In the genomic region with DNA sequence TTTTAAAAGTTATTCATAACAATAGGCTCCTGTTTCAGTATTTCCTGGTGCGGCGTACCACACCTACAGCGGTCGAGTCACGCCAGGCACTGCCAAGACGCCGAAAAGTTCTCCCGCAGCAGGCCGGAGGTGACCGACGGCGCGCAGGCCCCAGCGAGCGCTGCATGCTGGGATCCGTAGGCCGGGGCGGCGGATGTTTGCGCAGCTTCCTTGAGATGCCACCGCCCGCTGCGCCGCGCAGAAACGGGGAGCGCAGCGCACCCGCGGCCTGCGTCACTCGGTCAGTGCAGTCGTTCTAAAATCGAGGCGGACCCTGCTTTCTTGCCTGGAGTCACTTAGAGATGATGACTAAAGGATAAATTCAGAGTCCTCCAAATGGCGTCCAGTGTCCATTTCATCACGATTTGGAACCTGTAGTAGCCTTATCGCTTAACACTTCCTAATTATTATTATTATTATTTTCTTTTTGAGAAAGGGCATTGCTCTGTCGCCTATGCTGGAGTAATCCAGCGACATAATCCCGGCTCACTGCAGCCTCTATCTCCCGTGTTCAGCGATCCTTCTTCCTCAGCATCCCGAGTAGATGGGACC, we compare ENCODE assay signal across 1 cellular context.
TF ChIP-seq lines count a peak whose summit lies in the region.

No MANE protein-coding gene starts in this region.

TF ChIP-seq in H1, 55 proteins besides CTCF, POLR2A, EP300 and RAD21:
- TF ChIP-seq POLR2AphosphoS5 (IDR thresholded peaks at IDR 0.05; ENCODE audit: low read depth, low read length) (peak; percentile 83), SIX5 (IDR thresholded peaks at IDR 0.05; ENCODE audit: low read depth, low read length) (no peak), KDM1A (IDR thresholded peaks at IDR 0.05; ENCODE audit: borderline replicate concordance, low read length) (no peak), TAF1 (IDR thresholded peaks at IDR 0.05; ENCODE audit: low read depth, low read length) (peak; percentile 88), CREB1 (IDR thresholded peaks at IDR 0.05) (peak; percentile 77), KDM5A (IDR thresholded peaks at IDR 0.05; ENCODE audit: low read length) (no peak), KDM4A (IDR thresholded peaks at IDR 0.05; ENCODE audit: low read depth, low read length, severe bottlenecking) (no peak), SUZ12 (IDR thresholded peaks at IDR 0.05; ENCODE audit: low read length) (no peak), ZNF274 (IDR thresholded peaks at IDR 0.05; ENCODE audit: borderline replicate concordance, extremely low read depth, low read length) (no peak), RNF2 (IDR thresholded peaks at IDR 0.05; ENCODE audit: borderline replicate concordance, low read depth, low read length, missing control alignments, poor library complexity, severe bottlenecking) (no peak), RXRA (IDR thresholded peaks at IDR 0.05; ENCODE audit: insufficient read depth, low read depth, low read length) (no peak), HDAC6 (IDR thresholded peaks at IDR 0.05; ENCODE audit: low read depth, low read length) (no peak), RFX5 (IDR thresholded peaks at IDR 0.05; ENCODE audit: borderline replicate concordance, low read depth, low read length) (no peak), GTF2F1 (IDR thresholded peaks at IDR 0.05; ENCODE audit: borderline replicate concordance, low read depth, low read length) (no peak), PHF8 (conservative IDR thresholded peaks at IDR 0.05; ENCODE audit: low read depth, low read length) (peak; percentile 46; the same call in 1 of the 2 replicates), CTBP2 (IDR thresholded peaks at IDR 0.05; ENCODE audit: borderline replicate concordance, insufficient read depth, insufficient read length, low read length) (no peak), MAFK (IDR thresholded peaks at IDR 0.05; ENCODE audit: low read depth, low read length) (no peak), BCL11A (IDR thresholded peaks at IDR 0.05; ENCODE audit: low read depth in 2 of 2, low read length in 2 of 2) (no peak), SP1 (IDR thresholded peaks at IDR 0.05; ENCODE audit: low read depth, low read length) (no peak), CHD2 (IDR thresholded peaks at IDR 0.05; ENCODE audit: low read length) (no peak), TAF7 (optimal IDR thresholded peaks at IDR 0.05; ENCODE audit: borderline replicate concordance, low read depth, low read length) (peak; percentile 79), SAP30 (IDR thresholded peaks at IDR 0.05; ENCODE audit: insufficient read depth, insufficient replicate concordance, low read length) (no peak), SP4 (IDR thresholded peaks at IDR 0.05; ENCODE audit: low read length) (0 out of 2 replicates have a peak, but pooled peaks have one; percentile 42), TCF12 (IDR thresholded peaks at IDR 0.05; ENCODE audit: low read depth, low read length) (no peak), ASH2L (IDR thresholded peaks at IDR 0.05; ENCODE audit: low read length) (peak; percentile 57), NRF1 (IDR thresholded peaks at IDR 0.05; ENCODE audit: low read depth, low read length) (peak; percentile 40; the same call in 1 of the 2 replicates), HDAC2 (IDR thresholded peaks at IDR 0.05; ENCODE audit: borderline replicate concordance in 1 of 2, low read depth in 2 of 2, low read length in 2 of 2) (no peak), YY1 (IDR thresholded peaks at IDR 0.05; ENCODE audit: low read depth, low read length) (no peak), RBBP5 (IDR thresholded peaks at IDR 0.05; ENCODE audit: borderline replicate concordance, low read depth, low read length) (peak; percentile 49; the same call in 1 of the 2 replicates), TBP (IDR thresholded peaks at IDR 0.05; ENCODE audit: low read depth, low read length) (peak; percentile 74; the same call in 1 of the 2 replicates), SIN3A (conservative IDR thresholded peaks at IDR 0.05 in 1 of 2, IDR thresholded peaks at IDR 0.05 in 1 of 2; ENCODE audit: low read depth in 1 of 2, low read length in 2 of 2) (no peak; a peak in 1 of 4 replicates), POU5F1 (IDR thresholded peaks at IDR 0.05; ENCODE audit: low read depth, low read length) (no peak), BRCA1 (IDR thresholded peaks at IDR 0.05; ENCODE audit: low read depth, low read length) (no peak), BACH1 (IDR thresholded peaks at IDR 0.05; ENCODE audit: low read length) (no peak), TEAD4 (IDR thresholded peaks at IDR 0.05; ENCODE audit: low read depth, low read length) (no peak), EGR1 (IDR thresholded peaks at IDR 0.05; ENCODE audit: borderline replicate concordance, low read depth, low read length) (no peak)
- TF ChIP-seq, protein P1, sequence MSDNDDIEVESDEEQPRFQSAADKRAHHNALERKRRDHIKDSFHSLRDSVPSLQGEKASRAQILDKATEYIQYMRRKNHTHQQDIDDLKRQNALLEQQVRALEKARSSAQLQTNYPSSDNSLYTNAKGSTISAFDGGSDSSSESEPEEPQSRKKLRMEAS (IDR thresholded peaks at IDR 0.05), result peak; percentile 68
- TF ChIP-seq, protein P2, sequence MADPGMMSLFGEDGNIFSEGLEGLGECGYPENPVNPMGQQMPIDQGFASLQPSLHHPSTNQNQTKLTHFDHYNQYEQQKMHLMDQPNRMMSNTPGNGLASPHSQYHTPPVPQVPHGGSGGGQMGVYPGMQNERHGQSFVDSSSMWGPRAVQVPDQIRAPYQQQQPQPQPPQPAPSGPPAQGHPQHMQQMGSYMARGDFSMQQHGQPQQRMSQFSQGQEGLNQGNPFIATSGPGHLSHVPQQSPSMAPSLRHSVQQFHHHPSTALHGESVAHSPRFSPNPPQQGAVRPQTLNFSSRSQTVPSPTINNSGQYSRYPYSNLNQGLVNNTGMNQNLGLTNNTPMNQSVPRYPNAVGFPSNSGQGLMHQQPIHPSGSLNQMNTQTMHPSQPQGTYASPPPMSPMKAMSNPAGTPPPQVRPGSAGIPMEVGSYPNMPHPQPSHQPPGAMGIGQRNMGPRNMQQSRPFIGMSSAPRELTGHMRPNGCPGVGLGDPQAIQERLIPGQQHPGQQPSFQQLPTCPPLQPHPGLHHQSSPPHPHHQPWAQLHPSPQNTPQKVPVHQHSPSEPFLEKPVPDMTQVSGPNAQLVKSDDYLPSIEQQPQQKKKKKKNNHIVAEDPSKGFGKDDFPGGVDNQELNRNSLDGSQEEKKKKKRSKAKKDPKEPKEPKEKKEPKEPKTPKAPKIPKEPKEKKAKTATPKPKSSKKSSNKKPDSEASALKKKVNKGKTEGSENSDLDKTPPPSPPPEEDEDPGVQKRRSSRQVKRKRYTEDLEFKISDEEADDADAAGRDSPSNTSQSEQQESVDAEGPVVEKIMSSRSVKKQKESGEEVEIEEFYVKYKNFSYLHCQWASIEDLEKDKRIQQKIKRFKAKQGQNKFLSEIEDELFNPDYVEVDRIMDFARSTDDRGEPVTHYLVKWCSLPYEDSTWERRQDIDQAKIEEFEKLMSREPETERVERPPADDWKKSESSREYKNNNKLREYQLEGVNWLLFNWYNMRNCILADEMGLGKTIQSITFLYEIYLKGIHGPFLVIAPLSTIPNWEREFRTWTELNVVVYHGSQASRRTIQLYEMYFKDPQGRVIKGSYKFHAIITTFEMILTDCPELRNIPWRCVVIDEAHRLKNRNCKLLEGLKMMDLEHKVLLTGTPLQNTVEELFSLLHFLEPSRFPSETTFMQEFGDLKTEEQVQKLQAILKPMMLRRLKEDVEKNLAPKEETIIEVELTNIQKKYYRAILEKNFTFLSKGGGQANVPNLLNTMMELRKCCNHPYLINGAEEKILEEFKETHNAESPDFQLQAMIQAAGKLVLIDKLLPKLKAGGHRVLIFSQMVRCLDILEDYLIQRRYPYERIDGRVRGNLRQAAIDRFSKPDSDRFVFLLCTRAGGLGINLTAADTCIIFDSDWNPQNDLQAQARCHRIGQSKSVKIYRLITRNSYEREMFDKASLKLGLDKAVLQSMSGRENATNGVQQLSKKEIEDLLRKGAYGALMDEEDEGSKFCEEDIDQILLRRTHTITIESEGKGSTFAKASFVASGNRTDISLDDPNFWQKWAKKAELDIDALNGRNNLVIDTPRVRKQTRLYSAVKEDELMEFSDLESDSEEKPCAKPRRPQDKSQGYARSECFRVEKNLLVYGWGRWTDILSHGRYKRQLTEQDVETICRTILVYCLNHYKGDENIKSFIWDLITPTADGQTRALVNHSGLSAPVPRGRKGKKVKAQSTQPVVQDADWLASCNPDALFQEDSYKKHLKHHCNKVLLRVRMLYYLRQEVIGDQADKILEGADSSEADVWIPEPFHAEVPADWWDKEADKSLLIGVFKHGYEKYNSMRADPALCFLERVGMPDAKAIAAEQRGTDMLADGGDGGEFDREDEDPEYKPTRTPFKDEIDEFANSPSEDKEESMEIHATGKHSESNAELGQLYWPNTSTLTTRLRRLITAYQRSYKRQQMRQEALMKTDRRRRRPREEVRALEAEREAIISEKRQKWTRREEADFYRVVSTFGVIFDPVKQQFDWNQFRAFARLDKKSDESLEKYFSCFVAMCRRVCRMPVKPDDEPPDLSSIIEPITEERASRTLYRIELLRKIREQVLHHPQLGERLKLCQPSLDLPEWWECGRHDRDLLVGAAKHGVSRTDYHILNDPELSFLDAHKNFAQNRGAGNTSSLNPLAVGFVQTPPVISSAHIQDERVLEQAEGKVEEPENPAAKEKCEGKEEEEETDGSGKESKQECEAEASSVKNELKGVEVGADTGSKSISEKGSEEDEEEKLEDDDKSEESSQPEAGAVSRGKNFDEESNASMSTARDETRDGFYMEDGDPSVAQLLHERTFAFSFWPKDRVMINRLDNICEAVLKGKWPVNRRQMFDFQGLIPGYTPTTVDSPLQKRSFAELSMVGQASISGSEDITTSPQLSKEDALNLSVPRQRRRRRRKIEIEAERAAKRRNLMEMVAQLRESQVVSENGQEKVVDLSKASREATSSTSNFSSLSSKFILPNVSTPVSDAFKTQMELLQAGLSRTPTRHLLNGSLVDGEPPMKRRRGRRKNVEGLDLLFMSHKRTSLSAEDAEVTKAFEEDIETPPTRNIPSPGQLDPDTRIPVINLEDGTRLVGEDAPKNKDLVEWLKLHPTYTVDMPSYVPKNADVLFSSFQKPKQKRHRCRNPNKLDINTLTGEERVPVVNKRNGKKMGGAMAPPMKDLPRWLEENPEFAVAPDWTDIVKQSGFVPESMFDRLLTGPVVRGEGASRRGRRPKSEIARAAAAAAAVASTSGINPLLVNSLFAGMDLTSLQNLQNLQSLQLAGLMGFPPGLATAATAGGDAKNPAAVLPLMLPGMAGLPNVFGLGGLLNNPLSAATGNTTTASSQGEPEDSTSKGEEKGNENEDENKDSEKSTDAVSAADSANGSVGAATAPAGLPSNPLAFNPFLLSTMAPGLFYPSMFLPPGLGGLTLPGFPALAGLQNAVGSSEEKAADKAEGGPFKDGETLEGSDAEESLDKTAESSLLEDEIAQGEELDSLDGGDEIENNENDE (IDR thresholded peaks at IDR 0.05; ENCODE audit: insufficient replicate concordance, low read length), result no peak
- TF ChIP-seq, protein P3, sequence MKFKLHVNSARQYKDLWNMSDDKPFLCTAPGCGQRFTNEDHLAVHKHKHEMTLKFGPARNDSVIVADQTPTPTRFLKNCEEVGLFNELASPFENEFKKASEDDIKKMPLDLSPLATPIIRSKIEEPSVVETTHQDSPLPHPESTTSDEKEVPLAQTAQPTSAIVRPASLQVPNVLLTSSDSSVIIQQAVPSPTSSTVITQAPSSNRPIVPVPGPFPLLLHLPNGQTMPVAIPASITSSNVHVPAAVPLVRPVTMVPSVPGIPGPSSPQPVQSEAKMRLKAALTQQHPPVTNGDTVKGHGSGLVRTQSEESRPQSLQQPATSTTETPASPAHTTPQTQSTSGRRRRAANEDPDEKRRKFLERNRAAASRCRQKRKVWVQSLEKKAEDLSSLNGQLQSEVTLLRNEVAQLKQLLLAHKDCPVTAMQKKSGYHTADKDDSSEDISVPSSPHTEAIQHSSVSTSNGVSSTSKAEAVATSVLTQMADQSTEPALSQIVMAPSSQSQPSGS (IDR thresholded peaks at IDR 0.05; ENCODE audit: low read length), result no peak
- TF ChIP-seq, protein P4, sequence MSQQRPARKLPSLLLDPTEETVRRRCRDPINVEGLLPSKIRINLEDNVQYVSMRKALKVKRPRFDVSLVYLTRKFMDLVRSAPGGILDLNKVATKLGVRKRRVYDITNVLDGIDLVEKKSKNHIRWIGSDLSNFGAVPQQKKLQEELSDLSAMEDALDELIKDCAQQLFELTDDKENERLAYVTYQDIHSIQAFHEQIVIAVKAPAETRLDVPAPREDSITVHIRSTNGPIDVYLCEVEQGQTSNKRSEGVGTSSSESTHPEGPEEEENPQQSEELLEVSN (IDR thresholded peaks at IDR 0.05), result no peak
- TF ChIP-seq, protein P5, sequence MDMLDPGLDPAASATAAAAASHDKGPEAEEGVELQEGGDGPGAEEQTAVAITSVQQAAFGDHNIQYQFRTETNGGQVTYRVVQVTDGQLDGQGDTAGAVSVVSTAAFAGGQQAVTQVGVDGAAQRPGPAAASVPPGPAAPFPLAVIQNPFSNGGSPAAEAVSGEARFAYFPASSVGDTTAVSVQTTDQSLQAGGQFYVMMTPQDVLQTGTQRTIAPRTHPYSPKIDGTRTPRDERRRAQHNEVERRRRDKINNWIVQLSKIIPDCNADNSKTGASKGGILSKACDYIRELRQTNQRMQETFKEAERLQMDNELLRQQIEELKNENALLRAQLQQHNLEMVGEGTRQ (IDR thresholded peaks at IDR 0.05; ENCODE audit: low read length), result no peak
- TF ChIP-seq, protein P6, sequence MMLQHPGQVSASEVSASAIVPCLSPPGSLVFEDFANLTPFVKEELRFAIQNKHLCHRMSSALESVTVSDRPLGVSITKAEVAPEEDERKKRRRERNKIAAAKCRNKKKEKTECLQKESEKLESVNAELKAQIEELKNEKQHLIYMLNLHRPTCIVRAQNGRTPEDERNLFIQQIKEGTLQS (IDR thresholded peaks at IDR 0.05; ENCODE audit: insufficient read depth, low read depth, low read length), result no peak
